ENCODE assay signal across 8 cellular contexts in genomic region chr6:53794720-53795253, GRCh38. TPM values are rescaled to one million over a fixed set of nuclear protein-coding genes. Genes with fewer than 3 reads are reported as not detected.
DNase-seq lines count a peak whose midpoint lies in the region; ATAC-seq and TF ChIP-seq lines count a peak whose summit lies in the region.

Gene LRRC1, plus strand, starts transcription at chr6:53795005. Its CDS starts 252 bp downstream, at chr6:53795257.

- no peaks in the 10 kb centered on the region; the same call in 1 of the 2 replicates for H3K36me3 ChIP-seq in DND-41 (ENCODE audit: insufficient read depth, low read length)
- H3K36me3 ChIP-seq in neural progenitor cell, result no peaks in the 10 kb centered on the region
- no peaks in the 10 kb centered on the region for H3K36me3 ChIP-seq in stomach smooth muscle (ENCODE audit: control insufficient read depth in 2 of 2, insufficient read depth in 2 of 2, low read length in 2 of 2)

- peaks cover 28% of the 10 kb centered on the region for H3K4me1 Mint-ChIP-seq in neural progenitor cell

- H3K9ac ChIP-seq in DND-41 (ENCODE audit: low read depth, low read length) (peak within 1 kb of the TSS; percentile 80), neural progenitor cell (no peak within 1 kb of the TSS), stomach smooth muscle (ENCODE audit: low read length in 2 of 2) (peak within 1 kb of the TSS; percentile 73 to 85)

- H2AFZ ChIP-seq in DND-41 (ENCODE audit: low read depth, low read length) (peak within 1 kb of the TSS; percentile 85), neural progenitor cell (replicated peaks) (peak within 1 kb of the TSS; percentile 89)

- DNase-seq in DND-41 (peak; percentile 93), RPMI7951 (ENCODE audit: low read depth) (peak; percentile 80), activated gamma-delta T cell (lab: John Stamatoyannopoulos, UW) (peak; percentile 74), fibroblast of villous mesenchyme (ENCODE audit: low read depth) (peak; percentile 90), neural progenitor cell (ENCODE audit: low spot score) (peak; percentile 96)
- DNase-seq in Jurkat, Clone E6-1 (ENCODE audit: low read depth, low spot score), result peak; percentile 89

- peaks cover 8% of the 10 kb centered on the region for H3K27me3 Mint-ChIP-seq in neural progenitor cell (ENCODE audit: insufficient read depth, low read depth)

- H4K20me1 ChIP-seq in DND-41 (ENCODE audit: insufficient read depth, low read length) (peaks cover 29% of the 10 kb centered on the region; the same call in 1 of the 2 replicates), neural progenitor cell (ENCODE audit: low read depth) (peaks cover 9% of the 10 kb centered on the region)

- H3K79me2 ChIP-seq in DND-41 (ENCODE audit: insufficient read depth, low read length) (peaks cover 52% of the 10 kb centered on the region), neural progenitor cell (ENCODE audit: low read depth) (peaks cover 15% of the 10 kb centered on the region)

- peaks cover 56% of the 10 kb centered on the region for H3K4me1 ChIP-seq in DND-41 (ENCODE audit: insufficient read depth, low read length)
- peaks cover 11% of the 10 kb centered on the region for H3K4me1 ChIP-seq in neural progenitor cell
- peaks cover 24% of the 10 kb centered on the region for H3K4me1 ChIP-seq in stomach smooth muscle (ENCODE audit: control insufficient read depth, insufficient read depth, low read length)

- H3K27me3 ChIP-seq in DND-41 (ENCODE audit: insufficient read depth, low read length, poor library complexity) (no peaks in the 10 kb centered on the region), neural progenitor cell (peaks cover 40% of the 10 kb centered on the region), stomach smooth muscle (ENCODE audit: control insufficient read depth in 1 of 2, insufficient read depth in 2 of 2, low read length in 2 of 2) (no peaks in the 10 kb centered on the region)

- H3K27ac ChIP-seq in DND-41 (ENCODE audit: low read length), result peak within 1 kb of the TSS; percentile 95
- no peak within 1 kb of the TSS for H3K27ac ChIP-seq in neural progenitor cell
- H3K27ac ChIP-seq in stomach smooth muscle (ENCODE audit: low read length), result peak within 1 kb of the TSS; percentile 75

- H3K9me3 ChIP-seq in DND-41 (ENCODE audit: insufficient read depth, low read length, severe bottlenecking) (peaks cover 5% of the 10 kb centered on the region), neural progenitor cell (ENCODE audit: low read depth) (no peaks in the 10 kb centered on the region), stomach smooth muscle (ENCODE audit: control insufficient read depth in 2 of 2, low read length in 2 of 2) (no peaks in the 10 kb centered on the region)

- peak within 1 kb of the TSS; percentile 94 for H3K4me2 ChIP-seq in DND-41 (ENCODE audit: insufficient read depth, low read length)
- H3K4me2 ChIP-seq in neural progenitor cell, result peak within 1 kb of the TSS; percentile 92

- H3K36me3 Mint-ChIP-seq in neural progenitor cell, result no peaks in the 10 kb centered on the region

- ATAC-seq in DND-41 (ENCODE audit: insufficient read depth, low read depth) (peak; percentile 65), GM21619 (IDR thresholded peaks at IDR 0.05; ENCODE audit: unreplicated experiment) (peak; percentile 61)

- H3F3A ChIP-seq in neural progenitor cell (ENCODE audit: low read depth), result peaks cover 19% of the 10 kb centered on the region

- H3K9me3 Mint-ChIP-seq in neural progenitor cell, result no peaks in the 10 kb centered on the region

- peak within 1 kb of the TSS; percentile 68 to 82 for H3K4me3 ChIP-seq in DND-41 (ENCODE audit: low read depth in 1 of 2, low read length in 2 of 2)
- peak within 1 kb of the TSS; percentile 96 for H3K4me3 ChIP-seq in Jurkat, Clone E6-1 (ENCODE audit: low read length)
- H3K4me3 ChIP-seq in fibroblast of villous mesenchyme (ENCODE audit: low read depth, low read length), result peak within 1 kb of the TSS; percentile 84
- peak within 1 kb of the TSS; percentile 70 for H3K4me3 ChIP-seq in neural progenitor cell
- H3K4me3 ChIP-seq in stomach smooth muscle (ENCODE audit: low read length in 2 of 2), result peak within 1 kb of the TSS; percentile 85 to 98

- peak within 1 kb of the TSS; percentile 96 for H3K4me3 Mint-ChIP-seq in neural progenitor cell

- peak within 1 kb of the TSS; percentile 96 for H3K27ac Mint-ChIP-seq in neural progenitor cell

- no peak for TF ChIP-seq CTCF in DND-41 (IDR thresholded peaks at IDR 0.05; ENCODE audit: borderline replicate concordance, extremely low read depth, low read length, poor library complexity, severe bottlenecking)
- TF ChIP-seq CTCF in fibroblast of villous mesenchyme (IDR thresholded peaks at IDR 0.05; ENCODE audit: insufficient read depth, low read depth, low read length), result no peak
- no peak for TF ChIP-seq CTCF in neural progenitor cell (IDR thresholded peaks at IDR 0.05)

RNA-seq across cellular contexts. Expression of gene LRRC1, which starts in this region (rescaled TPM):
- polyA plus RNA-seq in Jurkat, Clone E6-1 (2012; ENCODE audit: insufficient read depth, insufficient read length), result 7.8 TPM
- 0.96 and 4.3 TPM in 2 replicates for total RNA-seq in RPMI7951 (2014; rRNA removed; shearing (Covaris generic))
- 17.7 and 18.6 TPM in 2 replicates for total RNA-seq in fibroblast of villous mesenchyme
- total RNA-seq in neural progenitor cell (ENCODE audit: low replicate concordance), result 12.2 and 14.0 TPM in 2 replicates
